15 cellular contexts compared by ENCODE assay signal in genomic region chr19:42115219-42115618, GRCh38. TPM values are rescaled to one million over a fixed set of nuclear protein-coding genes. Genes with fewer than 3 reads are reported as not detected.
DNase-seq lines count a peak whose midpoint lies in the region; ATAC-seq and TF ChIP-seq lines count a peak whose summit lies in the region.
"Had no signal": no experiment of that assay in that cellular context is flagged by ENCODE, and none has a peak within 500 bp of the region (broad histone marks: within the 10 kb centered on the region; RNA-seq: fewer than 3 reads in every experiment).

No MANE protein-coding gene starts in this region.

- POLR2A ChIA-PET in CD4-positive, alpha-beta T cell (lab: Charles Lee): interaction anchor here (1.2 kb wide), 1 partner anchor 127 kb away, joined by 3 read pairs; the partner anchor contains the start of gene GSK3A

- no peak overlapping the region for H2AFZ ChIP-seq in mesenchymal stem cell (ENCODE audit: low read depth, low read length)

- peak overlapping the region in 1 of 2 experiments; percentile 29 for H2BK12ac ChIP-seq in mesenchymal stem cell (ENCODE audit: low read length in 2 of 2)

- no peaks in the 10 kb centered on the region for H3K4me1 Mint-ChIP-seq in CD4-positive, alpha-beta T cell (ENCODE audit: low read depth)
- peaks cover 66% of the 10 kb centered on the region for H3K4me1 Mint-ChIP-seq in HFFc6 (ENCODE audit: low read depth)
- peaks cover 73% of the 10 kb centered on the region for H3K4me1 Mint-ChIP-seq in activated naive CD8-positive, alpha-beta T cell treated with anti-CD3 and anti-CD28 coated beads, Interleukin-2, amount 50 U/mL, for 24 hours

- H4K8ac ChIP-seq in mesenchymal stem cell (ENCODE audit: low read length): no peak overlapping the region

- H2BK15ac ChIP-seq in mesenchymal stem cell (ENCODE audit: low read depth, poor library complexity, severe bottlenecking): no peak overlapping the region

- no peak overlapping the region for H3K14ac ChIP-seq in mesenchymal stem cell (ENCODE audit: low read length in 2 of 2)

- no peak overlapping the region for H3K9ac ChIP-seq in mesenchymal stem cell (ENCODE audit: low read length)

- 86% methylated on average over 4 of the region's 4 CpGs for WGBS in mesenchymal stem cell

- peak overlapping the region; percentile 5 for H3K27ac Mint-ChIP-seq in CD4-positive, alpha-beta T cell
- H3K27ac Mint-ChIP-seq in HFFc6: peak overlapping the region; percentile 96
- peak overlapping the region; percentile 12 for H3K27ac Mint-ChIP-seq in activated naive CD8-positive, alpha-beta T cell treated with anti-CD3 and anti-CD28 coated beads, Interleukin-2, amount 50 U/mL, for 24 hours

- H3K4me2 ChIP-seq in mesenchymal stem cell (ENCODE audit: low read length, poor library complexity, severe bottlenecking): no peak overlapping the region

- no peak overlapping the region for H3K27ac ChIP-seq in CD4-positive, alpha-beta T cell (ENCODE audit: low read depth, low read length)
- peak overlapping the region; percentile 31 for H3K27ac ChIP-seq in mesenchymal stem cell (ENCODE audit: low read length, poor library complexity, severe bottlenecking)
- H3K27ac ChIP-seq: breast epithelium, sigmoid colon had no signal

- H3K79me1 ChIP-seq in mesenchymal stem cell (replicated peaks; ENCODE audit: low read length, poor library complexity, severe bottlenecking): peaks cover 2% of the 10 kb centered on the region

- CTCF ChIA-PET in CD4-positive, alpha-beta T cell (lab: Charles Lee): interaction anchor here (0.5 kb wide), 1 partner anchor 1694 kb away, joined by 3 read pairs; no protein-coding TSS in a partner anchor

- H2AK5ac ChIP-seq in mesenchymal stem cell (ENCODE audit: low read length, severe bottlenecking): peak overlapping the region; percentile 3

- H3K4me3 ChIP-seq in mesenchymal stem cell (ENCODE audit: insufficient read depth in 1 of 2, low read depth in 1 of 2, low read length in 2 of 2): no peak overlapping the region
- H3K4me3 ChIP-seq: breast epithelium, sigmoid colon had no signal

- no peaks in the 10 kb centered on the region for H3K27me3 Mint-ChIP-seq in CD4-positive, alpha-beta T cell
- H3K27me3 Mint-ChIP-seq in HFFc6 (ENCODE audit: insufficient read depth): peaks cover 4% of the 10 kb centered on the region; the same call in 1 of the 2 replicates
- H3K27me3 Mint-ChIP-seq in activated naive CD8-positive, alpha-beta T cell treated with anti-CD3 and anti-CD28 coated beads, Interleukin-2, amount 50 U/mL, for 24 hours: no peaks in the 10 kb centered on the region
- H3K27me3 Mint-ChIP-seq: CD4-positive, CD25-positive, alpha-beta regulatory T cell had no signal

- peaks cover 32% of the 10 kb centered on the region for H3K4me1 ChIP-seq in mesenchymal stem cell (ENCODE audit: control insufficient read depth, insufficient read depth, low read depth, low read length)
- H3K4me1 ChIP-seq: breast epithelium had no signal

- peak overlapping the region in 1 of 2 experiments; percentile 64 for H3K18ac ChIP-seq in mesenchymal stem cell (ENCODE audit: low read depth in 1 of 2, low read length in 2 of 2)

- ATAC-seq in CD4-positive, alpha-beta T cell (ENCODE audit: poor library complexity): no peak
- no peak for ATAC-seq in activated naive CD8-positive, alpha-beta T cell treated with anti-CD3 and anti-CD28 coated beads, Interleukin-2, amount 50 U/mL, for 24 hours
- no peak for ATAC-seq in HG03039 (IDR thresholded peaks at IDR 0.05; ENCODE audit: unreplicated experiment)
- ATAC-seq in HG02588 (IDR thresholded peaks at IDR 0.05; ENCODE audit: unreplicated experiment): no peak
- ATAC-seq: left colon, natural killer cell had no signal

- no peak overlapping the region for H4K91ac ChIP-seq in mesenchymal stem cell (ENCODE audit: low read length)

- intact Hi-C loops in CD4-positive, alpha-beta T cell (cut with DNase I, micrococcal nuclease): loop anchor here in 1 of 2 experiments (10.0 kb wide), 1 partner anchor 290 kb away; no protein-coding TSS in a partner anchor

- no peaks in the 10 kb centered on the region for H3K27me3 ChIP-seq in CD4-positive, alpha-beta T cell (ENCODE audit: control insufficient read depth, insufficient read depth, low read length)
- no peaks in the 10 kb centered on the region for H3K27me3 ChIP-seq in mesenchymal stem cell (ENCODE audit: control insufficient read depth in 1 of 2, insufficient read depth in 1 of 2, low read length in 2 of 2)
- H3K27me3 ChIP-seq: breast epithelium, sigmoid colon had no signal

- H3K4ac ChIP-seq in mesenchymal stem cell (ENCODE audit: low read depth in 1 of 2, low read length in 2 of 2): peak overlapping the region in 1 of 2 experiments; percentile 42

- no peak overlapping the region for H2BK120ac ChIP-seq in mesenchymal stem cell (ENCODE audit: low read depth, low read length)

- TF ChIP-seq CTCF in CD4-positive, alpha-beta T cell (IDR thresholded peaks at IDR 0.05): no peak
- no peak for TF ChIP-seq CTCF in HFFc6 (IDR thresholded peaks at IDR 0.05)
- TF ChIP-seq CTCF in GM10266 (IDR thresholded peaks at IDR 0.05; ENCODE audit: control insufficient read depth, insufficient read depth, low read depth, missing control alignments): no peak

- H3K9me3 Mint-ChIP-seq in CD4-positive, alpha-beta T cell: no peaks in the 10 kb centered on the region
- H3K9me3 Mint-ChIP-seq in HFFc6: no peaks in the 10 kb centered on the region
- no peaks in the 10 kb centered on the region for H3K9me3 Mint-ChIP-seq in activated naive CD8-positive, alpha-beta T cell treated with anti-CD3 and anti-CD28 coated beads, Interleukin-2, amount 50 U/mL, for 24 hours
- H3K9me3 Mint-ChIP-seq: CD4-positive, CD25-positive, alpha-beta regulatory T cell; natural killer cell had no signal

- H3K4me3 Mint-ChIP-seq in CD4-positive, alpha-beta T cell: no peak overlapping the region
- peak overlapping the region; percentile 83; the same call in 1 of the 2 replicates for H3K4me3 Mint-ChIP-seq in HFFc6
- no peak overlapping the region for H3K4me3 Mint-ChIP-seq in activated naive CD8-positive, alpha-beta T cell treated with anti-CD3 and anti-CD28 coated beads, Interleukin-2, amount 50 U/mL, for 24 hours
- H3K4me3 Mint-ChIP-seq: natural killer cell had no signal

- H3K9me3 ChIP-seq in CD4-positive, alpha-beta T cell (ENCODE audit: control insufficient read depth, low read length): no peaks in the 10 kb centered on the region
- H3K9me3 ChIP-seq in mesenchymal stem cell (ENCODE audit: control insufficient read depth, low read length): no peaks in the 10 kb centered on the region
- H3K9me3 ChIP-seq: breast epithelium, sigmoid colon had no signal

- no peak for DNase-seq in CD4-positive, alpha-beta T cell
- peak; percentile 34 for DNase-seq in HFFc6
- no peak for DNase-seq in activated naive CD8-positive, alpha-beta T cell treated with anti-CD3 and anti-CD28 coated beads, Interleukin-2, amount 50 U/mL, for 24 hours
- peak; percentile 76 for DNase-seq in mesenchymal stem cell
- DNase-seq in middle frontal gyrus (ENCODE audit: extremely low spot score, low spot score): no peak
- no peak for DNase-seq in GM10266 (ENCODE audit: extremely low spot score)
- DNase-seq: activated CD4-positive, alpha-beta T cell treated with anti-CD3 and anti-CD28 coated beads for 1 hour; CD4-positive, CD25-positive, alpha-beta regulatory T cell; GDM1; left colon; natural killer cell; sigmoid colon had no signal

- H3K36me3 Mint-ChIP-seq in CD4-positive, alpha-beta T cell (ENCODE audit: low read depth): peaks cover 59% of the 10 kb centered on the region
- H3K36me3 Mint-ChIP-seq in HFFc6 (ENCODE audit: low read depth): peaks cover 29% of the 10 kb centered on the region
- peaks cover 54% of the 10 kb centered on the region for H3K36me3 Mint-ChIP-seq in activated naive CD8-positive, alpha-beta T cell treated with anti-CD3 and anti-CD28 coated beads, Interleukin-2, amount 50 U/mL, for 24 hours (ENCODE audit: low read depth)

- H2BK5ac ChIP-seq in mesenchymal stem cell (ENCODE audit: low read depth, low read length, poor library complexity, severe bottlenecking): no peak overlapping the region

- H3K23ac ChIP-seq in mesenchymal stem cell (ENCODE audit: low read length in 2 of 2): no peak overlapping the region

- peaks cover 12 to 43% of the 10 kb centered on the region in 2 experiments for H3K36me3 ChIP-seq in mesenchymal stem cell (ENCODE audit: control insufficient read depth in 1 of 2, insufficient read depth in 2 of 2, low read depth in 1 of 2, low read length in 2 of 2)
- H3K36me3 ChIP-seq: breast epithelium, sigmoid colon had no signal

RNA-seq across cellular contexts. Expression of gene POU2F2, which starts 17.0 kb away (rescaled TPM):
- total RNA-seq in CD4-positive, alpha-beta T cell: 10 to 100 TPM; 18.6 to 19.9 TPM
- total RNA-seq in HFFc6 (2021; fragmentation: NEBNext Ultra II Directional; extraction: Animal tissue kit (Norgen Biotek cat#: 25700)): 10 to 100 TPM in 1 of 6 experiments, 1 to 10 TPM in 5; 6.4 to 11.0 (median 7.8) TPM
- 10.3 TPM for polyA plus RNA-seq in mesenchymal stem cell (2013, experiment 1 of 2)
- polyA plus RNA-seq in mesenchymal stem cell (2013, experiment 2 of 2): 9.3 TPM

RNA-seq across cellular contexts. Expression of gene ZNF574, which starts 39.3 kb away (rescaled TPM):
- total RNA-seq in CD4-positive, alpha-beta T cell: 10 to 100 TPM; 21.5 to 24.0 TPM
- 10 to 100 TPM; 14.0 to 16.5 (median 15.1) TPM for total RNA-seq in HFFc6 (2021; fragmentation: NEBNext Ultra II Directional; extraction: Animal tissue kit (Norgen Biotek cat#: 25700))
- 6.0 TPM for polyA plus RNA-seq in mesenchymal stem cell (2013, experiment 1 of 2)
- polyA plus RNA-seq in mesenchymal stem cell (2013, experiment 2 of 2): 6.3 TPM

RNA-seq across cellular contexts. Expression of gene GRIK5, which starts 45.2 kb away (rescaled TPM):
- under 1 TPM; 0.66 to 0.75 TPM for total RNA-seq in CD4-positive, alpha-beta T cell
- total RNA-seq in HFFc6 (2021; fragmentation: NEBNext Ultra II Directional; extraction: Animal tissue kit (Norgen Biotek cat#: 25700)): under 1 TPM in 5 of 6 experiments, not detected in 1; 0.07 to 0.19 (median 0.13) TPM
- 0.12 TPM for polyA plus RNA-seq in mesenchymal stem cell (2013, experiment 1 of 2)
- polyA plus RNA-seq in mesenchymal stem cell (2013, experiment 2 of 2): 0.07 TPM

Comparison
In these comparisons a context has a peak if more than half of its experiments do, and no peak if none do; other contexts are left out.
1. DNase-seq: peak in HFFc6 (single experiment) and mesenchymal stem cell (single experiment); none in CD4-positive, alpha-beta T cell (0 of 10), activated naive CD8-positive, alpha-beta T cell treated with anti-CD3 and anti-CD28 coated beads, Interleukin-2, amount 50 U/mL, for 24 hours (single experiment), middle frontal gyrus (single experiment) and GM10266 (single experiment).
2. H3K27ac Mint-ChIP-seq: peak in every context shown above with its lines; median percentile 96 in HFFc6; 12 in activated naive CD8-positive, alpha-beta T cell treated with anti-CD3 and anti-CD28 coated beads, Interleukin-2, amount 50 U/mL, for 24 hours; 5 in CD4-positive, alpha-beta T cell.